In the genomic region with DNA sequence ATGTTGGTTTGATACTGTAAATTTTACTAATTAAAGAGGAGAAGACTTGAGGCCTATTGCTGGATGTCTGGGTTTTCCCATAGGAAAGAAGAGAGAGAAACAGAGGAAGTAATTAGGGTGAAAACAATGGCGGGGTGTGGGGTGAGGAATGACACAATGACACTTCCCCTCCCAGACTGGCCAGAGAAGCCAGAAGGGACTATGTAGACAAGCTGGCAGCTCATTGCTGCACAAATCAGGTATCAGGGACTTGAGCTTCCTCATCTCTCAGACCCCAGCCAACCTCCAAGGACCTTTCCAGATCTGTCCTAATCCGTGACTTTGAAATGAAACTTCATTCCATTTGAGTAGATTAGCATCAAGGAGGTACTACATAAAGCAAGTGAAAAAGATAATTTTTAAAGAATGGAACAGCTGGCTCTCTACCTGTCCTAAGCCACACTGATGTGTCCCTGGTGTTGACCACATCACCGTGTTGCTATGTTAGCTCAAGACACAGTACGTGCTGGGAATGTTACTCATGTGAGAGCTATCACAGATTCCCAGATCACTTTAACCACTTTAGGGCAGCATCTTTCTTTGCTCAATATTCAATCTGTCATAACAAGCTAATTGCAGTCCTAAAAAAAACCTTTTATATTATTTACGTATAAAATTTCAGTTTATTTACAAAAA, we compare ENCODE assay signal across 20 cellular contexts. TPM values are rescaled to one million over a fixed set of nuclear protein-coding genes. Genes with fewer than 3 reads are reported as not detected.
DNase-seq lines count a peak whose midpoint lies in the region; TF ChIP-seq lines count a peak whose summit lies in the region.
"Had no signal": no experiment of that assay in that cellular context is flagged by ENCODE, and none has a peak within 500 bp of the region (broad histone marks: within the 10 kb centered on the region; RNA-seq: fewer than 3 reads in every experiment).

No MANE protein-coding gene starts in this region.

- H3K4me3 ChIP-seq in smooth muscle cell (no peak overlapping the region), transverse colon (no peak overlapping the region)
- H3K4me3 ChIP-seq: SJCRH30 had no signal

- H3K9me3 ChIP-seq in smooth muscle cell (replicated peaks; ENCODE audit: low read depth) (no peaks in the 10 kb centered on the region), transverse colon (no peaks in the 10 kb centered on the region)
- H3K9me3 ChIP-seq: SJCRH30 had no signal

- H3K27ac ChIP-seq in smooth muscle cell (ENCODE audit: low read depth) (peak overlapping the region; percentile 4), transverse colon (no peak overlapping the region)
- H3K27ac ChIP-seq: 22Rv1, RWPE1, SJCRH30 had no signal

- peaks cover 1% of the 10 kb centered on the region for H3F3A ChIP-seq in smooth muscle cell (ENCODE audit: low read depth)

- 62% methylated on average over 5 of the region's 5 CpGs for WGBS in smooth muscle cell (ENCODE audit: low lambda C conversion rate)
- WGBS in transverse colon (ENCODE audit: low coverage in 1 of 2), 2 donors = 64 to 81% methylated on average over 4 to 5 of the region's 5 CpGs

- TF ChIP-seq CTCF in smooth muscle cell (IDR thresholded peaks at IDR 0.05; ENCODE audit: borderline replicate concordance, insufficient read depth, poor library complexity, severe bottlenecking) (no peak), transverse colon (IDR thresholded peaks at IDR 0.05) (no peak), GM13976 (IDR thresholded peaks at IDR 0.05; ENCODE audit: borderline replicate concordance, control extremely low read depth, extremely low read depth, insufficient read depth, missing control alignments) (no peak)

- no peak for TF ChIP-seq EP300 in transverse colon (IDR thresholded peaks at IDR 0.05; ENCODE audit: low read depth)

- no peak for TF ChIP-seq POLR2A in transverse colon (IDR thresholded peaks at IDR 0.05)

- no peak overlapping the region for H2AFZ ChIP-seq in smooth muscle cell (ENCODE audit: low read depth)

- no peak overlapping the region for H3K4me2 ChIP-seq in smooth muscle cell

- peak; percentile 15 for DNase-seq in NOMO-1 treated with DMSO at 0.1 percent for 48 hours (lab: John Stamatoyannopoulos, UW; ENCODE audit: unreplicated experiment)
- no peak for DNase-seq in NOMO-1 treated with dmso at 0.1 percent for 144 hours (lab: John Stamatoyannopoulos, UW; ENCODE audit: unreplicated experiment)
- peak; percentile 74 for DNase-seq in dermis blood vessel endothelial cell
- peak; percentile 66 to 77 for DNase-seq in lung microvascular endothelial cell (ENCODE audit: low read depth in 2 of 2)
- no peak for DNase-seq in smooth muscle cell (lab: John Stamatoyannopoulos, UW; ENCODE audit: unreplicated experiment)
- DNase-seq in transverse colon = no peak
- no peak for DNase-seq in GM13976 (ENCODE audit: low spot score)
- no peak for DNase-seq in cerebellum (ENCODE audit: low spot score)
- DNase-seq: Calu3; CD4-positive, alpha-beta memory T cell; NCI-H1436; NCI-H2029 treated with DMSO at 0.1 percent for 48 hours; NCI-H2171 treated with DMSO at 0.1 percent for 48 hours; NCI-H446 treated with DMSO at 0.1 percent for 48 hours; NK-92 treated with Interleukin-12 subunit alpha and Interleukin-12 subunit beta, amount 100 ng/mL, for 24 hours; SJCRH30 had no signal

- intact Hi-C loops in transverse colon (cut with DNase I; ENCODE audit: low total_unique reads) = loop anchor here (5.0 kb wide), 1 partner anchor 772 kb away; no protein-coding TSS in a partner anchor

- H3K27me3 ChIP-seq in smooth muscle cell (ENCODE audit: low read depth) (no peaks in the 10 kb centered on the region), transverse colon (no peaks in the 10 kb centered on the region)
- H3K27me3 ChIP-seq: SJCRH30 had no signal

- no peaks in the 10 kb centered on the region for H4K20me1 ChIP-seq in smooth muscle cell (ENCODE audit: low read depth)

- H3K9ac ChIP-seq in smooth muscle cell (ENCODE audit: low read depth) = no peak overlapping the region

- H3K79me2 ChIP-seq in smooth muscle cell (ENCODE audit: low read depth) = no peaks in the 10 kb centered on the region

- H3K36me3 ChIP-seq in smooth muscle cell (ENCODE audit: low read depth) (no peaks in the 10 kb centered on the region), transverse colon (no peaks in the 10 kb centered on the region)
- H3K36me3 ChIP-seq: SJCRH30 had no signal

- in situ Hi-C loops in transverse colon (cut with MboI; ENCODE audit: low pct_ligation_motif_present in 1 of 4, low pct_unique_long_range_greater_than_20kb in 1 of 4, low sequenced_read_pairs in 3 of 4) = no loop called here
- in situ Hi-C loops in GM13976 (cut with MboI; ENCODE audit: low sequenced_read_pairs, unreplicated experiment) = no loop called here

- H3K4me1 ChIP-seq in smooth muscle cell (ENCODE audit: low read depth) (peaks cover 10% of the 10 kb centered on the region), transverse colon (peaks cover 0 to 4% (median 0%) of the 10 kb centered on the region in 4 donors)

RNA-seq across cellular contexts. Expression of a gene that starts 22.2 kb away (rescaled TPM):
- not detected in 2 replicates for total RNA-seq in dermis blood vessel endothelial cell
- total RNA-seq in lung microvascular endothelial cell = not detected in 2 replicates
- not detected in 2 replicates for total RNA-seq in smooth muscle cell
- not detected in 2 replicates for polyA plus RNA-seq in smooth muscle cell
- not detected for total RNA-seq in transverse colon
- not detected for total RNA-seq in cerebellum
- total RNA-seq: Calu3; CD4-positive, alpha-beta memory T cell; G401; SJCRH30 had no signal
- polyA plus RNA-seq: BJ; CD4-positive, alpha-beta memory T cell had no signal

RNA-seq across cellular contexts. Expression of a gene that starts 55.0 kb away (rescaled TPM):
- total RNA-seq in dermis blood vessel endothelial cell (66.2 and 88.7 TPM in 2 replicates), lung microvascular endothelial cell (52.2 and 62.1 TPM in 2 replicates), smooth muscle cell (33.8 and 36.1 TPM in 2 replicates), transverse colon (10 to 100 TPM; 52.1 to 88.3 (median 77.4) TPM), cerebellum (16.8 TPM)
- 15.2 and 15.6 TPM in 2 replicates for polyA plus RNA-seq in smooth muscle cell
- total RNA-seq: G401 had no signal

Comparison
In these comparisons a context has a peak if more than half of its experiments do, and no peak if none do; other contexts are left out.
1. DNase-seq: peak in NOMO-1 treated with DMSO at 0.1 percent for 48 hours (single experiment), dermis blood vessel endothelial cell (single experiment) and lung microvascular endothelial cell (2 of 2); none in NOMO-1 treated with dmso at 0.1 percent for 144 hours (single experiment), smooth muscle cell (single experiment), transverse colon (single experiment), GM13976 (single experiment) and cerebellum (single experiment).